In genomic region chr3:72446406-72447058, GRCh38 we compare ENCODE assay signal across 8 cellular contexts. TPM values are rescaled to one million over a fixed set of nuclear protein-coding genes. Genes with fewer than 3 reads are reported as not detected.
A peak's percentile ranks its signal among the peaks of the same experiment; 100 is the strongest.
DNase-seq lines count a peak whose midpoint lies in the region; ATAC-seq, FAIRE-seq and TF ChIP-seq lines count a peak whose summit lies in the region.

Gene RYBP, minus strand, starts transcription at chr3:72446621.

- H3K9me3 ChIP-seq in ascending aorta (no peaks in the 10 kb centered on the region), iPS-15b (ENCODE audit: control insufficient read depth, insufficient read depth, low read length) (no peaks in the 10 kb centered on the region), gastrocnemius medialis (no peaks in the 10 kb centered on the region)

- FAIRE-seq in H54 (lab: Jason Lieb, UNC), result no peak

- peak within 1 kb of the TSS; percentile 68 to 88 for H3K27ac ChIP-seq in ascending aorta
- H3K27ac ChIP-seq in gastrocnemius medialis, result peak within 1 kb of the TSS; percentile 83 to 92 (median 91)

- intact Hi-C loops in ascending aorta (cut with DNase I), result loop anchor here (1.0 to 10.0 kb wide), 9 partner anchors 36 to 550 kb away; partner anchors contain the start of gene PPP4R2
- intact Hi-C loops in gastrocnemius medialis (cut with DNase I; ENCODE audit: low total_unique reads), result loop anchor here (2.0 to 10.0 kb wide), 9 partner anchors 36 to 1178 kb away; partner anchors contain the start of genes PDZRN3 and PPP4R2

- H3K36me3 ChIP-seq in ascending aorta (no peaks in the 10 kb centered on the region), iPS-15b (ENCODE audit: control insufficient read depth, insufficient read depth, low read length) (no peaks in the 10 kb centered on the region), gastrocnemius medialis (no peaks in the 10 kb centered on the region)

- peak; percentile 81 for DNase-seq in activated CD8-positive, alpha-beta memory T cell treated with anti-CD3 and anti-CD28 coated beads for 24 hours
- no peak for DNase-seq in activated CD8-positive, alpha-beta memory T cell treated with anti-CD3 and anti-CD28 coated beads, Interleukin-2, amount 50 U/mL, for 4 hours
- DNase-seq in OCI-M1 (lab: John Stamatoyannopoulos, UW) (peak; percentile 75), ascending aorta (ENCODE audit: low spot score in 2 of 2) (no peak), gastrocnemius medialis (no peak), H54 (ENCODE audit: insufficient read length, low spot score) (no peak)

- peak within 1 kb of the TSS; percentile 84 for H3K9ac ChIP-seq in iPS-15b (ENCODE audit: low read depth, low read length)

- peak in 1 of 3 experiments; percentile 7 for TF ChIP-seq CTCF in ascending aorta (IDR thresholded peaks at IDR 0.05)
- peak in 1 of 5 experiments; percentile 18 for TF ChIP-seq CTCF in gastrocnemius medialis (IDR thresholded peaks at IDR 0.05 in 4 of 5, conservative IDR thresholded peaks at IDR 0.05 in 1 of 5)

- ATAC-seq in HG02885 (IDR thresholded peaks at IDR 0.05; ENCODE audit: poor library complexity, unreplicated experiment) (peak; percentile 32), gastrocnemius medialis (peak; percentile 52 to 60)

- TF ChIP-seq POLR2A in gastrocnemius medialis (IDR thresholded peaks at IDR 0.05), result no peak
- TF ChIP-seq POLR2A in H54 (IDR thresholded peaks at IDR 0.05; ENCODE audit: low read depth, low read length), result no peak

- H3K27me3 ChIP-seq in ascending aorta (no peaks in the 10 kb centered on the region), iPS-15b (ENCODE audit: control insufficient read depth, insufficient read depth, low read length) (peaks cover 15% of the 10 kb centered on the region), gastrocnemius medialis (no peaks in the 10 kb centered on the region)

- H3K4me3 ChIP-seq in ascending aorta (peak within 1 kb of the TSS; percentile 67 to 91), iPS-15b (ENCODE audit: low read depth, low read length) (peak within 1 kb of the TSS; percentile 94), gastrocnemius medialis (peak within 1 kb of the TSS; percentile 74 to 89 (median 79))

- H3K4me1 ChIP-seq in ascending aorta, result peaks cover 0 to 13% of the 10 kb centered on the region in 2 donors
- no peaks in the 10 kb centered on the region for H3K4me1 ChIP-seq in iPS-15b (ENCODE audit: control insufficient read depth, insufficient read depth, low read length)
- H3K4me1 ChIP-seq in gastrocnemius medialis, result peaks cover 23 to 28% of the 10 kb centered on the region in 2 donors

- in situ Hi-C loops in gastrocnemius medialis (cut with MboI; ENCODE audit: low sequenced_read_pairs in 4 of 4), result loop anchor here in 1 of 4 donors (10.0 kb wide), 1 partner anchor 378 kb away; no protein-coding TSS in a partner anchor

RNA-seq across cellular contexts. Expression of gene RYBP, which starts in this region (rescaled TPM):
- 3.8 TPM for total RNA-seq in ascending aorta
- 1 to 10 TPM; 2.8 to 3.4 (median 3.3) TPM for total RNA-seq in gastrocnemius medialis

Comparison
In these comparisons a context has a peak if more than half of its experiments do, and no peak if none do; other contexts are left out.
1. DNase-seq: peak in activated CD8-positive, alpha-beta memory T cell treated with anti-CD3 and anti-CD28 coated beads for 24 hours (single experiment) and OCI-M1 (single experiment); none in activated CD8-positive, alpha-beta memory T cell treated with anti-CD3 and anti-CD28 coated beads, Interleukin-2, amount 50 U/mL, for 4 hours (single experiment), ascending aorta (0 of 2), gastrocnemius medialis (0 of 2) and H54 (single experiment).
2. Peak in every context shown above with its lines, with median percentiles within 50 percentile points of each other: H3K4me3 ChIP-seq.